ENCODE assay signal across 8 cellular contexts in the genomic region with DNA sequence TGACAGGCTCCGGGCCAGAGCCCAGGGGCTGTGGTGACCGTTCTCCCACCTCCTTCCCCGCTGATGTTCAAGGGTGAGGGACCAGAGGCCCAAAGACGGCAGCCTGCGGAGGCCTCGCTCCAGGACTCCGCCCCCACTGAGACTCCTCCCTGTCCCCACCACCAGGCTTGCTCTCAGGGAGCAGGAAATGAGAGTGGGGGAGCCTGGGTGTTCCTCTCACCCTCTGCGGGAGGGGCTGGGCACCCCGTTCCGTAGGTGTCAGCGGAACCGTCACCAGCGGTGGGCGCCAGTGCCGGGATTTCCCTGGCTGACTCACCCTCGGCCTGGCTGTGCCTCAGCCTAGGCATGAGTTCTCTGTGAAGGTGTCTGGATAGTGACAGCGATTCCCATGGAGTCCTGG. TPM values are rescaled to one million over a fixed set of nuclear protein-coding genes. Genes with fewer than 3 reads are reported as not detected.
DNase-seq lines count a peak whose midpoint lies in the region; TF ChIP-seq lines count a peak whose summit lies in the region.

No MANE protein-coding gene starts in this region.

- H3K9me3 ChIP-seq in esophagus squamous epithelium, result no peaks in the 10 kb centered on the region
- H3K9me3 ChIP-seq in osteoblast (ENCODE audit: low read depth, low read length), result no peaks in the 10 kb centered on the region

- H3K4me3 ChIP-seq in esophagus squamous epithelium (peak overlapping the region in 3 of 4 donors; percentile 13 to 48 (median 27)), osteoblast (ENCODE audit: insufficient read depth, low read length) (peak overlapping the region; percentile 58)

- H3K4me1 ChIP-seq in esophagus squamous epithelium (peaks cover 68 to 95% (median 71%) of the 10 kb centered on the region in 3 donors), osteoblast (ENCODE audit: insufficient read depth, low read length) (peaks cover 27% of the 10 kb centered on the region)

- H4K20me1 ChIP-seq in osteoblast (ENCODE audit: insufficient read depth, low read length), result peaks cover 54% of the 10 kb centered on the region

- WGBS in esophagus squamous epithelium, 2 donors, result 0 to 7% methylated on average over 1 to 3 of the region's 17 CpGs

- H3K36me3 ChIP-seq in esophagus squamous epithelium, result no peaks in the 10 kb centered on the region
- no peaks in the 10 kb centered on the region for H3K36me3 ChIP-seq in osteoblast (ENCODE audit: insufficient read depth, low read length)

- TF ChIP-seq POLR2A in esophagus squamous epithelium (IDR thresholded peaks at IDR 0.05), result peak in 2 of 4 donors; percentile 10 to 26

- peak overlapping the region; percentile 62 for H2AFZ ChIP-seq in osteoblast (ENCODE audit: low read length)

- H3K27ac ChIP-seq in esophagus squamous epithelium (peak overlapping the region; percentile 83 to 93 (median 89)), osteoblast (ENCODE audit: low read depth, low read length) (peak overlapping the region; percentile 74), temporal lobe (ENCODE audit: low read depth, low read length) (peak overlapping the region; percentile 44)

- intact Hi-C loops in esophagus squamous epithelium (cut with DNase I), result no loop called here

- DNase-seq in DMS53 (lab: John Stamatoyannopoulos, UW), result peak; percentile 71
- DNase-seq in DMS53 treated with DMSO at 0.1 percent for 48 hours (lab: John Stamatoyannopoulos, UW; ENCODE audit: unreplicated experiment), result no peak
- DNase-seq in NCI-H226, result peak; percentile 99
- DNase-seq in activated T-cell treated with anti-CD3 and anti-CD28 coated beads, Interleukin-2, amount 50 U/mL, for 48 hours, result peak; percentile 93 to 95
- DNase-seq in esophagus squamous epithelium (lab: John Stamatoyannopoulos, UW), result no peak
- peak; percentile 98 for DNase-seq in osteoblast (ENCODE audit: insufficient read length, low spot score, missing footprints)
- DNase-seq in globus pallidus (ENCODE audit: low spot score), result no peak

- peaks cover 29% of the 10 kb centered on the region for H3K79me2 ChIP-seq in osteoblast (ENCODE audit: insufficient read depth, low read length)

- H3K4me2 ChIP-seq in osteoblast (ENCODE audit: insufficient read depth, low read length), result peak overlapping the region; percentile 74

- TF ChIP-seq CTCF in esophagus squamous epithelium (IDR thresholded peaks at IDR 0.05) (peak in 1 of 6 experiments; percentile 19), osteoblast (IDR thresholded peaks at IDR 0.05; ENCODE audit: extremely low read depth, low read depth, low read length) (peak; percentile 11)

- H3K27me3 ChIP-seq in esophagus squamous epithelium, result no peaks in the 10 kb centered on the region
- H3K27me3 ChIP-seq in osteoblast (ENCODE audit: insufficient read depth, low read length), result no peaks in the 10 kb centered on the region

RNA-seq across cellular contexts. Expression of a gene that starts 15.7 kb away (rescaled TPM):
- total RNA-seq in esophagus squamous epithelium, result 1 to 10 TPM; 1.7 to 6.9 (median 2.9) TPM
- total RNA-seq in osteoblast, result 2.9 and 3.6 TPM in 2 replicates
- 7.4 TPM for total RNA-seq in temporal lobe

RNA-seq across cellular contexts. Expression of a gene that starts 56.5 kb away (rescaled TPM):
- under 1 TPM in 3 of 4 donors, not detected in 1; 0.09 to 0.95 (median 0.22) TPM for total RNA-seq in esophagus squamous epithelium
- 0.29 and 0.36 TPM in 2 replicates for total RNA-seq in osteoblast
- total RNA-seq in temporal lobe, result 1.2 TPM

Comparison
In these comparisons a context has a peak if more than half of its experiments do, and no peak if none do; other contexts are left out.
1. DNase-seq: peak in DMS53 (single experiment), NCI-H226 (single experiment), activated T-cell treated with anti-CD3 and anti-CD28 coated beads, Interleukin-2, amount 50 U/mL, for 48 hours (2 of 2) and osteoblast (single experiment); none in DMS53 treated with DMSO at 0.1 percent for 48 hours (single experiment), esophagus squamous epithelium (single experiment) and globus pallidus (single experiment).
2. Peak in every context shown above with its lines, with median percentiles within 50 percentile points of each other: H3K27ac ChIP-seq.